In genomic region chrX:45781901-45782553, GRCh38 we compare ENCODE assay signal across 9 cellular contexts.
DNase-seq lines count a peak whose midpoint lies in the region; ATAC-seq and TF ChIP-seq lines count a peak whose summit lies in the region.
"Had no signal": no experiment of that assay in that cellular context is flagged by ENCODE, and none has a peak within 500 bp of the region (broad histone marks: within the 10 kb centered on the region; RNA-seq: fewer than 3 reads in every experiment).

No MANE protein-coding gene starts in this region.

- H3K4me3 ChIP-seq in KMS-11 (IDR thresholded peaks at IDR 0.05; ENCODE audit: insufficient read depth, low read depth, low read length): no peak overlapping the region

- H3K36me3 ChIP-seq in KMS-11 (ENCODE audit: insufficient read depth): no peaks in the 10 kb centered on the region
- H3K36me3 ChIP-seq: neutrophil had no signal

- DNase-seq in amniotic epithelial cell (ENCODE audit: low read depth) (peak; percentile 89), lung microvascular endothelial cell (ENCODE audit: low read depth in 2 of 2) (peak; percentile 67), NCI-H345 treated with DMSO at 0.1 percent for 48 hours (lab: John Stamatoyannopoulos, UW; ENCODE audit: unreplicated experiment) (no peak), cerebellar cortex (ENCODE audit: low spot score) (no peak)

- TF ChIP-seq CTCF in C4-2B (conservative IDR thresholded peaks at IDR 0.05) (peak; percentile 9; the same call in 1 of the 2 replicates), KMS-11 (conservative IDR thresholded peaks at IDR 0.05; ENCODE audit: low read depth, low read length) (no peak)

- H3K27me3 ChIP-seq in KMS-11 (ENCODE audit: insufficient read depth, low read depth): no peaks in the 10 kb centered on the region
- H3K27me3 ChIP-seq: neutrophil had no signal

- peaks cover 52% of the 10 kb centered on the region for H3K4me1 ChIP-seq in KMS-11 (ENCODE audit: low read depth, poor library complexity, severe bottlenecking)

- no peak overlapping the region for H2AFZ ChIP-seq in KMS-11 (ENCODE audit: low read depth)

- no peaks in the 10 kb centered on the region for H4K20me1 ChIP-seq in KMS-11 (ENCODE audit: insufficient read depth)

- no peaks in the 10 kb centered on the region; the same call in 1 of the 2 replicates for H3K79me2 ChIP-seq in KMS-11 (ENCODE audit: insufficient read depth, low read depth)

- H3K27ac ChIP-seq in C4-2B: no peak overlapping the region
- H3K27ac ChIP-seq in KMS-11: peak overlapping the region; percentile 39; the same call in 1 of the 2 replicates
- H3K27ac ChIP-seq: neutrophil had no signal

- no peak overlapping the region for H3K9ac ChIP-seq in KMS-11

- no peak for ATAC-seq in HG03280 (IDR thresholded peaks at IDR 0.05; ENCODE audit: unreplicated experiment)
- no peak for ATAC-seq in GM18907 (IDR thresholded peaks at IDR 0.05; ENCODE audit: unreplicated experiment)

- H3K4me2 ChIP-seq in KMS-11: peak overlapping the region; percentile 29; the same call in 1 of the 2 replicates

Comparison
In these comparisons a context has a peak if more than half of its experiments do, and no peak if none do; other contexts are left out.
1. DNase-seq: peak in amniotic epithelial cell (single experiment) and lung microvascular endothelial cell (2 of 2); none in NCI-H345 treated with DMSO at 0.1 percent for 48 hours (single experiment) and cerebellar cortex (single experiment).